In the genomic region with DNA sequence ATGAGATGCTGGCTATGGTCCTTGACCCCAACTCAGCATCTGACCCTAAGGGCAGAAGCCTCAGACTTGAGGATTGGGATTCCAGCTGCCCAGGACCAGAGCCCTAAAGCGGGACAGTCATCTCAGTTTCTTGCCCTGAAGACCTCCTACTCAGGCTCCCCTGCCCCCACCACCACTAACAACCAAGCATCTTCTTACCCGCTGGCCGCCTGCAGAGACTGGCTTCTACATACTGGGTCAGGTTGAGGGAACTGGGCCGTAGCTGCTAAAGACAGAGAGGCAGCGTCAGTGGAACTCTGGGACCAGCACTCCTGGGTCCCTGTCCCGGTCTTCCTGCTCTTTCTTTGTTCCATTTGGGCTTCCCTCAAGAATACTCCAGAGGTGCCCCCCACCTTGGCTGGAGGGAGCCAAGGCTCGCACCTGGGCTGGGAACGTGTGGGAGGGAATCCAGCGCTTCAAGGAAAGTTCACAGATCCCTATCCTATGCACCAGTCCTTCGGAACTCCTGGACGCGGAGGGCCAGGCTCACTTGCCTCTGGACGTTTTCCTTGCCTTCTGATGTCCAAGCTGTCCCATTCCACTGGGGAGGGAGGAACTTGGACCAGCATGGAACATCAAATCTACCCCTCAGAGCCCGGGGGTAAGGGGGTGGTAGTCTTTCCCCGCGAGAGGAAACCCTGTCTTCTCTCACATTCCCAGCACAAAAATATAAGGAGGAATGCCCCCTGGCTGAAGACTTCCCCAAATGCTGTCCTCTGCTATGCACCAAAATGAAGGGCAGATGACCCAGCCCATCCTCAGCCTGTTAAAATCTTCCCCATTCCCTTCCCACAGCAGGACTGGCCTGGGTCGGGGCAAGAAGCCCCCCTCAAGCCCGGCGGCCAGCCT, we compare ENCODE assay signal across 6 cellular contexts.
DNase-seq lines count a peak whose midpoint lies in the region; ATAC-seq and TF ChIP-seq lines count a peak whose summit lies in the region.

No MANE protein-coding gene starts in this region.

- peaks cover 10% of the 10 kb centered on the region; the same call in 1 of the 2 replicates for H3K79me2 ChIP-seq in KMS-11 (ENCODE audit: insufficient read depth, low read depth)

- H3K4me3 Mint-ChIP-seq in effector memory CD8-positive, alpha-beta T cell: peak overlapping the region; percentile 93 to 94

- no peaks in the 10 kb centered on the region for H3K27me3 ChIP-seq in KMS-11 (ENCODE audit: insufficient read depth, low read depth)

- no peaks in the 10 kb centered on the region for H3K36me3 ChIP-seq in KMS-11 (ENCODE audit: insufficient read depth)

- no peaks in the 10 kb centered on the region for H3K9me3 Mint-ChIP-seq in effector memory CD8-positive, alpha-beta T cell

- peak overlapping the region; percentile 8; the same call in 1 of the 2 replicates for H3K27ac ChIP-seq in KMS-11

- H3K36me3 Mint-ChIP-seq in effector memory CD8-positive, alpha-beta T cell (ENCODE audit: insufficient read depth): peaks cover 23% of the 10 kb centered on the region

- H4K20me1 ChIP-seq in KMS-11 (ENCODE audit: insufficient read depth): no peaks in the 10 kb centered on the region

- no peak for DNase-seq in effector memory CD8-positive, alpha-beta T cell
- DNase-seq in retinal pigment epithelial cell (ENCODE audit: low read depth): no peak
- no peak for DNase-seq in CD1c-positive myeloid dendritic cell (ENCODE audit: extremely low spot score)
- DNase-seq in hippocampal formation (lab: John Stamatoyannopoulos, UW): no peak

- H3K4me1 ChIP-seq in KMS-11 (ENCODE audit: low read depth, poor library complexity, severe bottlenecking): peaks cover 46% of the 10 kb centered on the region

- TF ChIP-seq CTCF in KMS-11 (conservative IDR thresholded peaks at IDR 0.05; ENCODE audit: low read depth, low read length) (no peak), retinal pigment epithelial cell (conservative IDR thresholded peaks at IDR 0.05; ENCODE audit: low read depth, low read length) (no peak)

- no peak for ATAC-seq in effector memory CD8-positive, alpha-beta T cell (replicated peaks)
- ATAC-seq in HG02981 (IDR thresholded peaks at IDR 0.05; ENCODE audit: unreplicated experiment): no peak

- peak overlapping the region; percentile 62 for H3K9ac ChIP-seq in KMS-11

- peaks cover 39 to 54% of the 10 kb centered on the region in 2 donors for H3K4me1 Mint-ChIP-seq in effector memory CD8-positive, alpha-beta T cell (ENCODE audit: low read depth in 2 of 2)

- peak overlapping the region; percentile 13 to 91 for H3K27ac Mint-ChIP-seq in effector memory CD8-positive, alpha-beta T cell

- H3K4me2 ChIP-seq in KMS-11: peak overlapping the region; percentile 94

- H3K4me3 ChIP-seq in KMS-11 (IDR thresholded peaks at IDR 0.05; ENCODE audit: insufficient read depth, low read depth, low read length) (peak overlapping the region; percentile 61), retinal pigment epithelial cell (ENCODE audit: low read length) (peak overlapping the region; percentile 57)

- H3K27me3 Mint-ChIP-seq in effector memory CD8-positive, alpha-beta T cell: no peaks in the 10 kb centered on the region

- H2AFZ ChIP-seq in KMS-11 (ENCODE audit: low read depth): peak overlapping the region; percentile 79
